Comparison of ENCODE assay signal across 19 cellular contexts in genomic region chr1:239123243-239123642, GRCh38.
"Had no signal": no experiment of that assay in that cellular context is flagged by ENCODE, and none has a peak within 500 bp of the region (broad histone marks: within the 10 kb centered on the region; RNA-seq: fewer than 3 reads in every experiment).

No MANE protein-coding gene starts in this region.

- H3K27ac Mint-ChIP-seq: activated naive CD4-positive, alpha-beta T cell treated with anti-CD3 and anti-CD28 coated beads, Interleukin-2, amount 50 U/mL, for 24 hours; memory B cell; naive B cell; progenitor cell of endocrine pancreas had no signal

- H3K4me3 Mint-ChIP-seq: activated naive CD4-positive, alpha-beta T cell treated with anti-CD3 and anti-CD28 coated beads, Interleukin-2, amount 50 U/mL, for 24 hours; memory B cell; naive B cell; neural crest cell had no signal

- DNase-seq: activated CD4-positive, alpha-beta T cell treated with anti-CD3 and anti-CD28 coated beads, Interleukin-2, amount 50 U/mL, for 1 hour; activated CD8-positive, alpha-beta memory T cell treated with anti-CD3 and anti-CD28 coated beads, Interleukin-2, amount 50 U/mL, for 48 hours; activated gamma-delta T cell; activated T-cell treated with anti-CD3 and anti-CD28 coated beads, Interleukin-2, amount 50 U/mL, for 48 hours; adrenal gland; erythroblast; left ventricle myocardium inferior; naive B cell; stomach; trophoblast cell had no signal

- H3K4me1 ChIP-seq: adrenal gland, breast epithelium, left ventricle myocardium inferior, right atrium auricular region, stomach, vagina had no signal

- H3K9me3 Mint-ChIP-seq: activated naive CD4-positive, alpha-beta T cell treated with anti-CD3 and anti-CD28 coated beads, Interleukin-2, amount 50 U/mL, for 24 hours; neural crest cell had no signal

- H3K27me3 Mint-ChIP-seq: activated naive CD4-positive, alpha-beta T cell treated with anti-CD3 and anti-CD28 coated beads, Interleukin-2, amount 50 U/mL, for 24 hours; memory B cell; naive B cell; progenitor cell of endocrine pancreas had no signal

- H3K4me3 ChIP-seq: adrenal gland, breast epithelium, coronary artery, left ventricle myocardium inferior, right atrium auricular region, stomach, vagina had no signal

- H3K9me3 ChIP-seq: adrenal gland, breast epithelium, stomach, vagina had no signal

- H3K36me3 ChIP-seq: adrenal gland, breast epithelium, left ventricle myocardium inferior, right atrium auricular region, stomach, vagina had no signal

- H3K27ac ChIP-seq: adrenal gland, breast epithelium, coronary artery, left ventricle myocardium inferior, right atrium auricular region, stomach, vagina had no signal

- H3K27me3 ChIP-seq: adrenal gland, breast epithelium, right atrium auricular region, stomach, vagina had no signal

- H3K4me1 Mint-ChIP-seq: activated naive CD4-positive, alpha-beta T cell treated with anti-CD3 and anti-CD28 coated beads, Interleukin-2, amount 50 U/mL, for 24 hours; memory B cell; naive B cell had no signal

- H3K36me3 Mint-ChIP-seq: activated naive CD4-positive, alpha-beta T cell treated with anti-CD3 and anti-CD28 coated beads, Interleukin-2, amount 50 U/mL, for 24 hours; memory B cell; naive B cell had no signal

- FAIRE-seq: astrocyte had no signal
